In the genomic region with DNA sequence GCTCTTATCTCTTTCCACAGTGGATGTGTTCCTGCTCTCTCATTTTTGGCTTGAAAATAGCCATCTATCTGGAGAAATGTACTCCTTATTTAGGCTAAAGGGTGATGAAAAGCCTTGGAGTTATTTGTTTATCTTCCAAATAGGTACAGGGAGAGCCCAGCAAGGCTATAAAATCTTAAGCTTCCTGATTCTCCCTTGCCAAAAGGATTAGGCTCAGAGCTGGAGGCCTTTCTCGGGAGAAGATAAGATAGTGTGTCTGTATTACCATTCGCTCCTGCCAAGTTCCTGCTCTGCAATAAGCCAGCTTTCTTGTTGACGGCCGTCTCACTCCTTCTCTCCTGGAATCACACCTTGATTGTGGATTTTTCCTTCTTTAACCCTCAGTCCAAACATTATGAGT, we compare ENCODE assay signal across 18 cellular contexts.
DNase-seq lines count a peak whose midpoint lies in the region; ATAC-seq and TF ChIP-seq lines count a peak whose summit lies in the region.
"Had no signal": no experiment of that assay in that cellular context is flagged by ENCODE, and none has a peak within 500 bp of the region (broad histone marks: within the 10 kb centered on the region; RNA-seq: fewer than 3 reads in every experiment).

No MANE protein-coding gene starts in this region.

- H3K27me3 ChIP-seq in cardiac muscle cell = no peaks in the 10 kb centered on the region
- no peaks in the 10 kb centered on the region for H3K27me3 ChIP-seq in uterus
- H3K27me3 ChIP-seq: BLaER1 treated with 17β-estradiol and CSF1 and Interleukin-3, amounts not matched to agents 10 nM and 100 nM had no signal

- H3K9me3 ChIP-seq in cardiac muscle cell (ENCODE audit: low read depth) = no peaks in the 10 kb centered on the region
- no peaks in the 10 kb centered on the region for H3K9me3 ChIP-seq in mucosa of descending colon
- H3K9me3 ChIP-seq in uterus = no peaks in the 10 kb centered on the region

- DNase-seq in cardiac muscle cell (ENCODE audit: low read depth in 1 of 2, low spot score in 1 of 2) (peak; percentile 33 to 76), mucosa of descending colon (peak in 1 of 3 donors; percentile 8), uterus (peak; percentile 37 to 72), immature natural killer cell (no peak), occipital lobe (lab: John Stamatoyannopoulos, UW) (no peak)
- DNase-seq in activated effector memory CD4-positive, alpha-beta T cell treated with anti-CD3 and anti-CD28 coated beads, Interleukin-2, amount 50 U/mL, for 16 hours = no peak
- DNase-seq: activated CD4-positive, alpha-beta T cell treated with anti-CD3 and anti-CD28 coated beads, Interleukin-2, amount 10 ng/mL, durations not matched to agents 24 days and 14 days; activated naive CD8-positive, alpha-beta T cell treated with anti-CD3 and anti-CD28 coated beads for 36 hours; DMS79 treated with DMSO at 0.1 percent for 48 hours; islet precursor cell; NCI-H1436 treated with DMSO at 0.1 percent for 48 hours; NCI-H446 treated with DMSO at 0.1 percent for 48 hours; SIG-M5; stimulated activated CD4-positive, alpha-beta T cell treated with anti-CD3 and anti-CD28 coated beads, Interleukin-15, amount 100 ng/mL, for 24 hours; T1000 had no signal

- H3K4me1 ChIP-seq in cardiac muscle cell (ENCODE audit: low read depth) = peaks cover 9% of the 10 kb centered on the region
- no peaks in the 10 kb centered on the region for H3K4me1 ChIP-seq in mucosa of descending colon (ENCODE audit: low read depth)
- H3K4me1 ChIP-seq in uterus = no peaks in the 10 kb centered on the region
- H3K4me1 ChIP-seq: BLaER1 treated with 17β-estradiol and CSF1 and Interleukin-3, amounts not matched to agents 10 nM and 100 nM had no signal

- no peaks in the 10 kb centered on the region for H3K4me1 Mint-ChIP-seq in immature natural killer cell
- H3K4me1 Mint-ChIP-seq: activated CD4-positive, alpha-beta T cell treated with anti-CD3 and anti-CD28 coated beads, Interleukin-2, amount 10 ng/mL, durations not matched to agents 24 days and 14 days; activated naive CD8-positive, alpha-beta T cell treated with anti-CD3 and anti-CD28 coated beads for 36 hours had no signal

- peaks cover 0 to 12% (median 2%) of the 10 kb centered on the region in 6 donors for H3K9me3 Mint-ChIP-seq in immature natural killer cell
- H3K9me3 Mint-ChIP-seq: activated CD4-positive, alpha-beta T cell treated with anti-CD3 and anti-CD28 coated beads, Interleukin-2, amount 10 ng/mL, durations not matched to agents 24 days and 14 days had no signal

- peaks cover 4 to 7% (median 5%) of the 10 kb centered on the region in 3 donors for H3K27me3 Mint-ChIP-seq in immature natural killer cell (ENCODE audit: low read depth in 3 of 3)
- H3K27me3 Mint-ChIP-seq: activated CD4-positive, alpha-beta T cell treated with anti-CD3 and anti-CD28 coated beads, Interleukin-2, amount 10 ng/mL, durations not matched to agents 24 days and 14 days; activated naive CD8-positive, alpha-beta T cell treated with anti-CD3 and anti-CD28 coated beads for 36 hours; progenitor cell of endocrine pancreas had no signal

- peaks cover 0 to 4% (median 0%) of the 10 kb centered on the region in 3 donors for H3K36me3 Mint-ChIP-seq in immature natural killer cell
- H3K36me3 Mint-ChIP-seq: activated naive CD8-positive, alpha-beta T cell treated with anti-CD3 and anti-CD28 coated beads for 36 hours had no signal

- no peak overlapping the region for H3K4me3 Mint-ChIP-seq in immature natural killer cell
- H3K4me3 Mint-ChIP-seq: activated CD4-positive, alpha-beta T cell treated with anti-CD3 and anti-CD28 coated beads, Interleukin-2, amount 10 ng/mL, durations not matched to agents 24 days and 14 days; activated naive CD8-positive, alpha-beta T cell treated with anti-CD3 and anti-CD28 coated beads for 36 hours had no signal

- H3K4me3 ChIP-seq in cardiac muscle cell (no peak overlapping the region), mucosa of descending colon (no peak overlapping the region), uterus (no peak overlapping the region)
- H3K4me3 ChIP-seq: BLaER1 treated with 17β-estradiol and CSF1 and Interleukin-3, amounts not matched to agents 10 nM and 100 nM had no signal

- H3K36me3 ChIP-seq in cardiac muscle cell (no peaks in the 10 kb centered on the region), mucosa of descending colon (ENCODE audit: low read depth) (no peaks in the 10 kb centered on the region), uterus (no peaks in the 10 kb centered on the region)
- H3K36me3 ChIP-seq: BLaER1 treated with 17β-estradiol and CSF1 and Interleukin-3, amounts not matched to agents 10 nM and 100 nM had no signal

- H3K27ac ChIP-seq in VCaP = peak overlapping the region; percentile 94
- H3K27ac ChIP-seq in cardiac muscle cell = peak overlapping the region; percentile 70
- H3K27ac ChIP-seq in uterus = peak overlapping the region; percentile 71 to 82
- H3K27ac ChIP-seq: BLaER1 treated with 17β-estradiol and CSF1 and Interleukin-3, amounts not matched to agents 10 nM and 100 nM had no signal

- no peak overlapping the region for H3K27ac Mint-ChIP-seq in immature natural killer cell
- H3K27ac Mint-ChIP-seq: activated CD4-positive, alpha-beta T cell treated with anti-CD3 and anti-CD28 coated beads, Interleukin-2, amount 10 ng/mL, durations not matched to agents 24 days and 14 days; activated naive CD8-positive, alpha-beta T cell treated with anti-CD3 and anti-CD28 coated beads for 36 hours; progenitor cell of endocrine pancreas had no signal

- intact Hi-C loops in mucosa of descending colon (cut with DNase I, micrococcal nuclease) = no loop called here
- intact Hi-C loops in uterus (cut with DNase I; ENCODE audit: low total_unique reads) = no loop called here

- no peak for TF ChIP-seq CTCF in VCaP (conservative IDR thresholded peaks at IDR 0.05)
- TF ChIP-seq CTCF in cardiac muscle cell (IDR thresholded peaks at IDR 0.05; ENCODE audit: low read depth, low read length) = no peak
- TF ChIP-seq CTCF in mucosa of descending colon (IDR thresholded peaks at IDR 0.05) = no peak
- no peak for TF ChIP-seq CTCF in uterus (IDR thresholded peaks at IDR 0.05)

- TF ChIP-seq POLR2A in uterus (IDR thresholded peaks at IDR 0.05) = no peak

- peak; percentile 44 for ATAC-seq in mucosa of descending colon

Comparison
In these comparisons a context has a peak if more than half of its experiments do, and no peak if none do; other contexts are left out.
1. DNase-seq: peak in cardiac muscle cell (2 of 2) and uterus (2 of 2); none in immature natural killer cell (0 of 3), activated effector memory CD4-positive, alpha-beta T cell treated with anti-CD3 and anti-CD28 coated beads, Interleukin-2, amount 50 U/mL, for 16 hours (single experiment) and occipital lobe (single experiment).
2. Peak in every context shown above with its lines, with median percentiles within 50 percentile points of each other: H3K27ac ChIP-seq.